Comparison of ENCODE assay signal across 20 cellular contexts in genomic region chr12:75760481-75761324, GRCh38.
DNase-seq lines count a peak whose midpoint lies in the region; ATAC-seq and TF ChIP-seq lines count a peak whose summit lies in the region.
"Had no signal": no experiment of that assay in that cellular context is flagged by ENCODE, and none has a peak within 500 bp of the region (broad histone marks: within the 10 kb centered on the region; RNA-seq: fewer than 3 reads in every experiment).

No MANE protein-coding gene starts in this region.

- dilution Hi-C loops in mammary epithelial cell (cut with HindIII; ENCODE audit: low sequenced_read_pairs) = no loop called here

- POLR2A ChIA-PET in MCF 10A (lab: Yijun Ruan, JAX) (interaction anchor here (1.1 to 1.8 kb wide), 3 partner anchors 9 to 270 kb away, joined by 3 to 6 read pairs (median 4); partner anchors contain the start of gene PHLDA1), OCI-LY7 (lab: Charles Lee) (interaction anchor here (0.6 to 1.9 kb wide), 19 partner anchors 9 to 1350 kb away, joined by 3 to 9 read pairs (median 3); no protein-coding TSS in a partner anchor)
- POLR2A ChIA-PET in activated CD4-positive, alpha-beta T cell treated with anti-CD3 and anti-CD28 coated beads, Interleukin-2, amount 10 ng/mL, durations not matched to agents 7 days and 5 days (lab: Charles Lee) = no interaction called here

- H4K20me1 ChIP-seq in mammary epithelial cell (ENCODE audit: insufficient read depth, low read length) (no peaks in the 10 kb centered on the region), OCI-LY7 (ENCODE audit: insufficient read depth, low read length) (no peaks in the 10 kb centered on the region)
- H4K20me1 ChIP-seq: BLaER1 treated with 17β-estradiol and CSF1 and Interleukin-3, amounts not matched to agents 10 nM and 100 nM had no signal

- H3K4me1 Mint-ChIP-seq in MCF 10A (ENCODE audit: insufficient read depth, unreplicated experiment) (peaks cover 14% of the 10 kb centered on the region), CD14-positive monocyte (no peaks in the 10 kb centered on the region)
- no peaks in the 10 kb centered on the region for H3K4me1 Mint-ChIP-seq in activated CD4-positive, alpha-beta T cell treated with anti-CD3 and anti-CD28 coated beads, Interleukin-2, amount 10 ng/mL, durations not matched to agents 7 days and 5 days
- H3K4me1 Mint-ChIP-seq: naive thymus-derived CD8-positive, alpha-beta T cell; stimulated activated naive B cell treated with anti-CD40 and anti-IgM and Interleukin-4, amounts not matched to agents 10 μg/mL and 1 μg/mL and 100 μg/mL, for 72 hours had no signal

- TSS peak; percentile 29 for BruUV-seq in mammary epithelial cell (replicated peaks; lab: Mats Ljungman, UMichigan)
- BruUV-seq in MCF 10A (replicated peaks; lab: Mats Ljungman, UMichigan) = no TSS peak
- no TSS peak for BruUV-seq in OCI-LY7 (replicated peaks; lab: Mats Ljungman, UMichigan)

- no peaks in the 10 kb centered on the region for H3K9me3 Mint-ChIP-seq in MCF 10A (ENCODE audit: unreplicated experiment)
- peaks cover 0 to 4% (median 0%) of the 10 kb centered on the region in 7 donors for H3K9me3 Mint-ChIP-seq in CD14-positive monocyte
- H3K9me3 Mint-ChIP-seq in activated CD4-positive, alpha-beta T cell treated with anti-CD3 and anti-CD28 coated beads, Interleukin-2, amount 10 ng/mL, durations not matched to agents 7 days and 5 days = no peaks in the 10 kb centered on the region
- H3K9me3 Mint-ChIP-seq: activated CD4-positive, alpha-beta memory T cell treated with anti-CD3 and anti-CD28 coated beads for 36 hours; naive thymus-derived CD8-positive, alpha-beta T cell; stimulated activated naive B cell treated with anti-CD40 and anti-IgM and Interleukin-4, amounts not matched to agents 10 μg/mL and 1 μg/mL and 100 μg/mL, for 72 hours had no signal

- H3K4me3 Mint-ChIP-seq in MCF 10A (ENCODE audit: unreplicated experiment) (no peak overlapping the region), CD14-positive monocyte (no peak overlapping the region)
- no peak overlapping the region for H3K4me3 Mint-ChIP-seq in activated CD4-positive, alpha-beta T cell treated with anti-CD3 and anti-CD28 coated beads, Interleukin-2, amount 10 ng/mL, durations not matched to agents 7 days and 5 days
- H3K4me3 Mint-ChIP-seq: activated CD4-positive, alpha-beta memory T cell treated with anti-CD3 and anti-CD28 coated beads for 36 hours; naive thymus-derived CD8-positive, alpha-beta T cell; stimulated activated naive B cell treated with anti-CD40 and anti-IgM and Interleukin-4, amounts not matched to agents 10 μg/mL and 1 μg/mL and 100 μg/mL, for 72 hours had no signal

- no peaks in the 10 kb centered on the region for H3K36me3 ChIP-seq in mammary epithelial cell (ENCODE audit: insufficient read depth, low read length)
- H3K36me3 ChIP-seq in OCI-LY7 (ENCODE audit: insufficient read depth, low read length) = no peaks in the 10 kb centered on the region
- no peaks in the 10 kb centered on the region for H3K36me3 ChIP-seq in left lung
- H3K36me3 ChIP-seq: BLaER1 treated with 17β-estradiol and CSF1 and Interleukin-3, amounts not matched to agents 10 nM and 100 nM had no signal

- no peak overlapping the region for H3K4me3 ChIP-seq in mammary epithelial cell (replicated peaks in 1 of 3; ENCODE audit: insufficient read depth in 1 of 3, low read depth in 2 of 3, low read length in 3 of 3)
- peak overlapping the region; percentile 50 for H3K4me3 ChIP-seq in OCI-LY7 (ENCODE audit: low read depth, low read length, poor library complexity, severe bottlenecking)
- no peak overlapping the region for H3K4me3 ChIP-seq in left lung
- H3K4me3 ChIP-seq: BLaER1 treated with 17β-estradiol and CSF1 and Interleukin-3, amounts not matched to agents 10 nM and 100 nM had no signal

- TF ChIP-seq CTCF in mammary epithelial cell (conservative IDR thresholded peaks at IDR 0.05 in 1 of 2, IDR thresholded peaks at IDR 0.05 in 1 of 2; ENCODE audit: extremely low read depth in 1 of 2, insufficient read depth in 1 of 2, low read depth in 1 of 2, low read length in 2 of 2) (no peak), MCF 10A (IDR thresholded peaks at IDR 0.05; ENCODE audit: unreplicated experiment) (no peak), OCI-LY7 (conservative IDR thresholded peaks at IDR 0.05; ENCODE audit: low read length) (no peak), left lung (IDR thresholded peaks at IDR 0.05) (no peak), CD14-positive monocyte (IDR thresholded peaks at IDR 0.05) (no peak)

- intact Hi-C loops in mammary epithelial cell (cut with micrococcal nuclease) (no loop called here), MCF 10A (cut with micrococcal nuclease) (no loop called here), OCI-LY7 (cut with micrococcal nuclease; ENCODE audit: unreplicated experiment) (loop anchor here (1.0 to 5.0 kb wide), 3 partner anchors 200 to 271 kb away; partner anchors contain the start of gene PHLDA1), left lung (cut with DNase I) (no loop called here), CD14-positive monocyte (cut with micrococcal nuclease) (no loop called here)

- H3K36me3 Mint-ChIP-seq in MCF 10A (ENCODE audit: insufficient read depth, unreplicated experiment) (no peaks in the 10 kb centered on the region), CD14-positive monocyte (no peaks in the 10 kb centered on the region)
- no peaks in the 10 kb centered on the region for H3K36me3 Mint-ChIP-seq in activated CD4-positive, alpha-beta T cell treated with anti-CD3 and anti-CD28 coated beads, Interleukin-2, amount 10 ng/mL, durations not matched to agents 7 days and 5 days (ENCODE audit: low read depth)
- H3K36me3 Mint-ChIP-seq: activated CD4-positive, alpha-beta memory T cell treated with anti-CD3 and anti-CD28 coated beads for 36 hours; naive thymus-derived CD8-positive, alpha-beta T cell; stimulated activated naive B cell treated with anti-CD40 and anti-IgM and Interleukin-4, amounts not matched to agents 10 μg/mL and 1 μg/mL and 100 μg/mL, for 72 hours had no signal

- peak overlapping the region; percentile 36 for H3K27ac ChIP-seq in mammary epithelial cell (ENCODE audit: insufficient read depth, low read depth, low read length)
- peak overlapping the region; percentile 91 for H3K27ac ChIP-seq in OCI-LY7 (ENCODE audit: low read depth, low read length, poor library complexity, severe bottlenecking)
- peak overlapping the region; percentile 75 for H3K27ac ChIP-seq in epithelial cell of prostate
- no peak overlapping the region for H3K27ac ChIP-seq in left lung
- H3K27ac ChIP-seq: BLaER1 treated with 17β-estradiol and CSF1 and Interleukin-3, amounts not matched to agents 10 nM and 100 nM had no signal

- H3K27me3 ChIP-seq in mammary epithelial cell (ENCODE audit: insufficient read depth, low read length) (no peaks in the 10 kb centered on the region), left lung (no peaks in the 10 kb centered on the region)
- H3K27me3 ChIP-seq: BLaER1 treated with 17β-estradiol and CSF1 and Interleukin-3, amounts not matched to agents 10 nM and 100 nM had no signal

- H3K79me2 ChIP-seq in mammary epithelial cell (ENCODE audit: insufficient read depth, low read length) (no peaks in the 10 kb centered on the region), OCI-LY7 (ENCODE audit: insufficient read depth, low read depth, low read length) (no peaks in the 10 kb centered on the region)

- H3K9me2 ChIP-seq in OCI-LY7 (ENCODE audit: insufficient read depth, low read length) = no peaks in the 10 kb centered on the region

- H2AFZ ChIP-seq in mammary epithelial cell (ENCODE audit: low read depth, low read length) = no peak overlapping the region
- H2AFZ ChIP-seq in OCI-LY7 (ENCODE audit: low read length) = peak overlapping the region; percentile 77; the same call in 1 of the 2 replicates

- DNase-seq in mammary epithelial cell (no peak), MCF 10A (ENCODE audit: unreplicated experiment) (no peak), OCI-LY7 (ENCODE audit: low spot score) (peak; percentile 83), epithelial cell of prostate (ENCODE audit: low read depth, low spot score) (no peak), glomerular visceral epithelial cell (ENCODE audit: extremely low spot score) (no peak), left lung (no peak), CD14-positive monocyte (ENCODE audit: low spot score) (no peak)
- no peak for DNase-seq in activated CD4-positive, alpha-beta T cell treated with anti-CD3 and anti-CD28 coated beads, Interleukin-2, amount 10 ng/mL, durations not matched to agents 7 days and 5 days
- DNase-seq: activated CD4-positive, alpha-beta memory T cell treated with anti-CD3 and anti-CD28 coated beads for 36 hours; activated CD8-positive, alpha-beta memory T cell treated with anti-CD3 and anti-CD28 coated beads, Interleukin-2, amount 50 U/mL, for 48 hours; effector CD4-positive, alpha-beta T cell; H7; Kasumi-1; naive thymus-derived CD8-positive, alpha-beta T cell; NCI-H2029 treated with DMSO at 0.1 percent for 48 hours; NCI-H510A treated with DMSO at 0.1 percent for 48 hours; small intestine; stimulated activated naive B cell treated with anti-CD40 and anti-IgM and Interleukin-4, amounts not matched to agents 10 μg/mL and 1 μg/mL and 100 μg/mL, for 72 hours had no signal

- no peak overlapping the region for H3K4me2 ChIP-seq in mammary epithelial cell (ENCODE audit: insufficient read depth, low read depth, low read length)
- H3K4me2 ChIP-seq in OCI-LY7 (ENCODE audit: low read length) = peak overlapping the region; percentile 71

- WGBS in mammary epithelial cell (ENCODE audit: low coverage, missing lambda C conversion rate) = 94% methylated on average over 9 of the region's 9 CpGs

- H3K27me3 Mint-ChIP-seq in MCF 10A (ENCODE audit: insufficient read depth, unreplicated experiment) (no peaks in the 10 kb centered on the region), CD14-positive monocyte (ENCODE audit: low read depth in 3 of 3) (peaks cover 0 to 3% (median 0%) of the 10 kb centered on the region in 3 donors)
- H3K27me3 Mint-ChIP-seq in activated CD4-positive, alpha-beta T cell treated with anti-CD3 and anti-CD28 coated beads, Interleukin-2, amount 10 ng/mL, durations not matched to agents 7 days and 5 days = peaks cover 19% of the 10 kb centered on the region
- H3K27me3 Mint-ChIP-seq: activated CD4-positive, alpha-beta memory T cell treated with anti-CD3 and anti-CD28 coated beads for 36 hours had no signal

- H3K9me3 ChIP-seq in mammary epithelial cell (replicated peaks; ENCODE audit: insufficient read depth, low read length) (no peaks in the 10 kb centered on the region), OCI-LY7 (ENCODE audit: low read length) (no peaks in the 10 kb centered on the region), left lung (no peaks in the 10 kb centered on the region)
- H3K9me3 ChIP-seq: BLaER1 treated with 17β-estradiol and CSF1 and Interleukin-3, amounts not matched to agents 10 nM and 100 nM had no signal

- ATAC-seq in left lung = no peak
- ATAC-seq: naive thymus-derived CD8-positive, alpha-beta T cell; Right ventricle myocardium inferior had no signal

- CTCF ChIA-PET in mammary epithelial cell (lab: Charles Lee; ENCODE audit: low non-redundant PET) (no interaction called here), MCF 10A (lab: Yijun Ruan, JAX) (interaction anchor here (0.6 to 1.2 kb wide), 4 partner anchors 13 to 60 kb away, joined by 3 to 4 read pairs (median 4); no protein-coding TSS in a partner anchor), OCI-LY7 (lab: Charles Lee; ENCODE audit: unreplicated experiment) (interaction anchor here (1.2 kb wide), 1 partner anchor 22 kb away, joined by 4 read pairs; no protein-coding TSS in a partner anchor)
- CTCF ChIA-PET in activated CD4-positive, alpha-beta T cell treated with anti-CD3 and anti-CD28 coated beads, Interleukin-2, amount 10 ng/mL, durations not matched to agents 7 days and 5 days (lab: Charles Lee) = interaction anchor here (1.2 to 1.4 kb wide), 2 partner anchors 14 to 19 kb away, joined by 4 read pairs; no protein-coding TSS in a partner anchor

- H3K9ac ChIP-seq in mammary epithelial cell (ENCODE audit: insufficient read depth, low read length) = no peak overlapping the region
- H3K9ac ChIP-seq: BLaER1 treated with 17β-estradiol and CSF1 and Interleukin-3, amounts not matched to agents 10 nM and 100 nM had no signal

- in situ Hi-C loops in mammary epithelial cell (cut with MboI; ENCODE audit: low sequenced_read_pairs in 2 of 2) = no loop called here

- H3K27ac Mint-ChIP-seq in MCF 10A (ENCODE audit: low read depth, unreplicated experiment) (no peak overlapping the region), CD14-positive monocyte (no peak overlapping the region)
- no peak overlapping the region for H3K27ac Mint-ChIP-seq in activated CD4-positive, alpha-beta T cell treated with anti-CD3 and anti-CD28 coated beads, Interleukin-2, amount 10 ng/mL, durations not matched to agents 7 days and 5 days
- H3K27ac Mint-ChIP-seq: activated CD4-positive, alpha-beta memory T cell treated with anti-CD3 and anti-CD28 coated beads for 36 hours; naive thymus-derived CD8-positive, alpha-beta T cell; stimulated activated naive B cell treated with anti-CD40 and anti-IgM and Interleukin-4, amounts not matched to agents 10 μg/mL and 1 μg/mL and 100 μg/mL, for 72 hours had no signal

- H3K4me1 ChIP-seq in mammary epithelial cell (ENCODE audit: insufficient read depth, low read length) (peaks cover 19% of the 10 kb centered on the region), OCI-LY7 (ENCODE audit: insufficient read depth, low read length, poor library complexity, severe bottlenecking) (peaks cover 60% of the 10 kb centered on the region), left lung (no peaks in the 10 kb centered on the region)

Comparison
In these comparisons a context has a peak if more than half of its experiments do, and no peak if none do; other contexts are left out.
1. H3K27ac ChIP-seq: peak in mammary epithelial cell (single experiment), OCI-LY7 (single experiment) and epithelial cell of prostate (single experiment); none in left lung (0 of 2).